ENCODE assay signal across 1 cellular context in genomic region chr1:224357626-224358124, GRCh38.
TF ChIP-seq lines count a peak whose summit lies in the region.

No MANE protein-coding gene starts in this region.

TF ChIP-seq in GM12878, 131 proteins besides CTCF, POLR2A, EP300 and RAD21:
- TF ChIP-seq EZH2 (IDR thresholded peaks at IDR 0.05; ENCODE audit: borderline replicate concordance, control insufficient read depth, low read depth, low read length) (no peak), IRF3 (IDR thresholded peaks at IDR 0.05) (no peak), BMI1 (IDR thresholded peaks at IDR 0.05; ENCODE audit: borderline replicate concordance) (no peak), CHD4 (IDR thresholded peaks at IDR 0.05) (no peak)
- TF ChIP-seq, protein P1, sequence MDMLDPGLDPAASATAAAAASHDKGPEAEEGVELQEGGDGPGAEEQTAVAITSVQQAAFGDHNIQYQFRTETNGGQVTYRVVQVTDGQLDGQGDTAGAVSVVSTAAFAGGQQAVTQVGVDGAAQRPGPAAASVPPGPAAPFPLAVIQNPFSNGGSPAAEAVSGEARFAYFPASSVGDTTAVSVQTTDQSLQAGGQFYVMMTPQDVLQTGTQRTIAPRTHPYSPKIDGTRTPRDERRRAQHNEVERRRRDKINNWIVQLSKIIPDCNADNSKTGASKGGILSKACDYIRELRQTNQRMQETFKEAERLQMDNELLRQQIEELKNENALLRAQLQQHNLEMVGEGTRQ (IDR thresholded peaks at IDR 0.05; ENCODE audit: borderline replicate concordance, low read depth, low read length) = no peak
- TF ChIP-seq, protein P2, sequence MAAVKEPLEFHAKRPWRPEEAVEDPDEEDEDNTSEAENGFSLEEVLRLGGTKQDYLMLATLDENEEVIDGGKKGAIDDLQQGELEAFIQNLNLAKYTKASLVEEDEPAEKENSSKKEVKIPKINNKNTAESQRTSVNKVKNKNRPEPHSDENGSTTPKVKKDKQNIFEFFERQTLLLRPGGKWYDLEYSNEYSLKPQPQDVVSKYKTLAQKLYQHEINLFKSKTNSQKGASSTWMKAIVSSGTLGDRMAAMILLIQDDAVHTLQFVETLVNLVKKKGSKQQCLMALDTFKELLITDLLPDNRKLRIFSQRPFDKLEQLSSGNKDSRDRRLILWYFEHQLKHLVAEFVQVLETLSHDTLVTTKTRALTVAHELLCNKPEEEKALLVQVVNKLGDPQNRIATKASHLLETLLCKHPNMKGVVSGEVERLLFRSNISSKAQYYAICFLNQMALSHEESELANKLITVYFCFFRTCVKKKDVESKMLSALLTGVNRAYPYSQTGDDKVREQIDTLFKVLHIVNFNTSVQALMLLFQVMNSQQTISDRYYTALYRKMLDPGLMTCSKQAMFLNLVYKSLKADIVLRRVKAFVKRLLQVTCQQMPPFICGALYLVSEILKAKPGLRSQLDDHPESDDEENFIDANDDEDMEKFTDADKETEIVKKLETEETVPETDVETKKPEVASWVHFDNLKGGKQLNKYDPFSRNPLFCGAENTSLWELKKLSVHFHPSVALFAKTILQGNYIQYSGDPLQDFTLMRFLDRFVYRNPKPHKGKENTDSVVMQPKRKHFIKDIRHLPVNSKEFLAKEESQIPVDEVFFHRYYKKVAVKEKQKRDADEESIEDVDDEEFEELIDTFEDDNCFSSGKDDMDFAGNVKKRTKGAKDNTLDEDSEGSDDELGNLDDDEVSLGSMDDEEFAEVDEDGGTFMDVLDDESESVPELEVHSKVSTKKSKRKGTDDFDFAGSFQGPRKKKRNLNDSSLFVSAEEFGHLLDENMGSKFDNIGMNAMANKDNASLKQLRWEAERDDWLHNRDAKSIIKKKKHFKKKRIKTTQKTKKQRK (IDR thresholded peaks at IDR 0.05; ENCODE audit: low read depth, low read length) = no peak
